Comparison of ENCODE assay signal across 12 cellular contexts in the genomic region with DNA sequence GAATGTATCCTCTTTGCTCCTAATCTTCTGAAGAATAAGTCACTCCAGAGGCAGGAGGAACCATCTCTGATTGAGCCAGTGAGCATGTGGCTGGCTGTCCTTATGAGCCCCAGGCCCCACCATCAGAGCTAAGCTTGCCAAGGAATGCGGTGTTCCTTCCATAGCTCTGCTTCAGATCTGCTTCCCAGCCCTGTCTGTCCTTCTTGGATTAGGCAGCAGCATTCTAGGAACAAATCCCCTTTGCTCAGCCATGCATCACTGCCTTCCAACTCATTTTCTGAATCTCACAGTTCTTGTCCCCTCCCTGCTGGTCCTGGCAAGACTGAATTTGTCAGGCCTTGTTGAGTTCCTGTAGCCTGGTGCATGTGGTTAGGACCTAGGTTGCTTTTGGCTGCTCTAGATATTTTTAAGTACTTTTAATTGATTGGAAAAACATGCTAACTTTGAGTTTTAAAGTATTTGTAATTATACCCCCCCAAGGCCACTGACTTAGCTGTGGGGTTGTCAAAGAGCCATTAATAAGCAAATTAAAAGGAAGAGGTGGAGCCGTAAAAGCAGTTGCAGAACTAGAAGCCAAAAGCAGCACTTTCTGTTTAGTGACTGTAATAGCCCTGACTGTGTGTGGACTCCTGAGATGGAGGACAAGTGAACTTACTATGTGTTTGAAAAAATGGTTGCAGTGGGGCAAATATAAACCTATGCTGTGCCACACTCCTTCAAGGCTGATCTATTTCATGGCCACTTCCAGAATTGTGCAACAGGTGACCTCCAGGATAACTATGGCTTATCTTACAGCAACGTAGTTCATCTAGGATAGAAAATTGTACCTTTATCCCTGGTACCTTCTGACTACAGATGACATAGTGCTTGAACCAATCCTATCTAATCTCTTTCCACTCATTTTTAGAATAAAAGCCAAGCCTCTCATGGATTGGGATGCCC.
DNase-seq lines count a peak whose midpoint lies in the region; ATAC-seq, FAIRE-seq and TF ChIP-seq lines count a peak whose summit lies in the region.
"Had no signal": no experiment of that assay in that cellular context is flagged by ENCODE, and none has a peak within 500 bp of the region (broad histone marks: within the 10 kb centered on the region; RNA-seq: fewer than 3 reads in every experiment).

No MANE protein-coding gene starts in this region.

- peak in 1 of 4 donors; percentile 16 for TF ChIP-seq EP300 in sigmoid colon (IDR thresholded peaks at IDR 0.05)

- TF ChIP-seq POLR2A in GM12891 (IDR thresholded peaks at IDR 0.05; ENCODE audit: low read depth, low read length) (no peak), sigmoid colon (IDR thresholded peaks at IDR 0.05) (no peak)

- H3K36me3 Mint-ChIP-seq in activated T-cell treated with anti-CD3 and anti-CD28 coated beads, Interleukin-2, amount 50 U/mL, for 72 hours (ENCODE audit: insufficient read depth in 2 of 2), result peaks cover 0 to 3% of the 10 kb centered on the region in 2 donors

- H3K4me1 Mint-ChIP-seq in activated T-cell treated with anti-CD3 and anti-CD28 coated beads, Interleukin-2, amount 50 U/mL, for 72 hours (ENCODE audit: low read depth), result peaks cover 52% of the 10 kb centered on the region

- H3K4me3 Mint-ChIP-seq in activated T-cell treated with anti-CD3 and anti-CD28 coated beads, Interleukin-2, amount 50 U/mL, for 72 hours, result no peak overlapping the region

- peaks cover 0 to 40% (median 36%) of the 10 kb centered on the region in 4 donors for H3K4me1 ChIP-seq in sigmoid colon

- TF ChIP-seq CTCF in sigmoid colon (IDR thresholded peaks at IDR 0.05), result no peak

- H3K27ac ChIP-seq in sigmoid colon, result peak overlapping the region; percentile 55 to 77 (median 65)
- H3K27ac ChIP-seq: hepatocyte had no signal

- no peaks in the 10 kb centered on the region for H3K9me3 ChIP-seq in sigmoid colon

- no peaks in the 10 kb centered on the region for H3K27me3 ChIP-seq in sigmoid colon
- H3K27me3 ChIP-seq: hepatocyte had no signal

- FAIRE-seq in GM12891 (lab: Jason Lieb, UNC), result peak; percentile 66

- H3K27ac Mint-ChIP-seq in activated T-cell treated with anti-CD3 and anti-CD28 coated beads, Interleukin-2, amount 50 U/mL, for 72 hours, result no peak overlapping the region
- H3K27ac Mint-ChIP-seq: progenitor cell of endocrine pancreas had no signal

- WGBS in sigmoid colon, 2 donors, result 76 to 86% methylated on average over 3 of the region's 3 CpGs

- no peak for ATAC-seq in GM21576 (IDR thresholded peaks at IDR 0.05; ENCODE audit: unreplicated experiment)
- no peak for ATAC-seq in activated T-cell treated with anti-CD3 and anti-CD28 coated beads, Interleukin-2, amount 50 U/mL, for 72 hours (replicated peaks in 1 of 2)

- intact Hi-C loops in sigmoid colon (cut with DNase I), result loop anchor here (2.0 to 10.0 kb wide), 3 partner anchors 53 to 105 kb away; a partner anchor contains a TSS

- no peaks in the 10 kb centered on the region for H3K9me3 Mint-ChIP-seq in activated T-cell treated with anti-CD3 and anti-CD28 coated beads, Interleukin-2, amount 50 U/mL, for 72 hours

- no peak for DNase-seq in GM12891 (ENCODE audit: insufficient read length, low spot score)
- peak; percentile 18 for DNase-seq in NOMO-1 treated with DMSO at 0.1 percent for 48 hours (lab: John Stamatoyannopoulos, UW; ENCODE audit: unreplicated experiment)
- DNase-seq in fibroblast of peridontal ligament (ENCODE audit: extremely low read depth), result peak; percentile 49
- no peak for DNase-seq in sigmoid colon
- no peak for DNase-seq in DMS153 treated with DMSO at 0.1 percent for 48 hours (lab: John Stamatoyannopoulos, UW; ENCODE audit: unreplicated experiment)
- no peak for DNase-seq in activated T-cell treated with anti-CD3 and anti-CD28 coated beads, Interleukin-2, amount 50 U/mL, for 72 hours
- DNase-seq in HuH-7.5 (ENCODE audit: low spot score), result no peak
- DNase-seq: DMS53, NCI-H524 had no signal

- peaks cover 25% of the 10 kb centered on the region for H3K27me3 Mint-ChIP-seq in activated T-cell treated with anti-CD3 and anti-CD28 coated beads, Interleukin-2, amount 50 U/mL, for 72 hours (ENCODE audit: low read depth)
- H3K27me3 Mint-ChIP-seq: progenitor cell of endocrine pancreas had no signal

- H3K4me3 ChIP-seq in sigmoid colon, result no peak overlapping the region
- H3K4me3 ChIP-seq: hepatocyte had no signal

- H3K36me3 ChIP-seq in sigmoid colon, result no peaks in the 10 kb centered on the region

TF ChIP-seq in GM12891, 5 proteins besides CTCF, POLR2A, EP300 and RAD21:
- TF ChIP-seq PAX5 (IDR thresholded peaks at IDR 0.05; ENCODE audit: insufficient read depth, low read length, severe bottlenecking) (no peak), SPI1 (IDR thresholded peaks at IDR 0.05; ENCODE audit: low read depth, low read length) (no peak), POLR2AphosphoS5 (IDR thresholded peaks at IDR 0.05; ENCODE audit: low read depth, low read length) (no peak), POU2F2 (IDR thresholded peaks at IDR 0.05; ENCODE audit: low read depth, low read length) (no peak), TAF1 (IDR thresholded peaks at IDR 0.05; ENCODE audit: low read depth, low read length) (no peak)

Comparison
In these comparisons a context has a peak if more than half of its experiments do, and no peak if none do; other contexts are left out.
1. DNase-seq: peak in NOMO-1 treated with DMSO at 0.1 percent for 48 hours (single experiment) and fibroblast of peridontal ligament (single experiment); none in GM12891 (single experiment), sigmoid colon (single experiment), DMS153 treated with DMSO at 0.1 percent for 48 hours (single experiment), activated T-cell treated with anti-CD3 and anti-CD28 coated beads, Interleukin-2, amount 50 U/mL, for 72 hours (0 of 2) and HuH-7.5 (single experiment).